In the genomic region with DNA sequence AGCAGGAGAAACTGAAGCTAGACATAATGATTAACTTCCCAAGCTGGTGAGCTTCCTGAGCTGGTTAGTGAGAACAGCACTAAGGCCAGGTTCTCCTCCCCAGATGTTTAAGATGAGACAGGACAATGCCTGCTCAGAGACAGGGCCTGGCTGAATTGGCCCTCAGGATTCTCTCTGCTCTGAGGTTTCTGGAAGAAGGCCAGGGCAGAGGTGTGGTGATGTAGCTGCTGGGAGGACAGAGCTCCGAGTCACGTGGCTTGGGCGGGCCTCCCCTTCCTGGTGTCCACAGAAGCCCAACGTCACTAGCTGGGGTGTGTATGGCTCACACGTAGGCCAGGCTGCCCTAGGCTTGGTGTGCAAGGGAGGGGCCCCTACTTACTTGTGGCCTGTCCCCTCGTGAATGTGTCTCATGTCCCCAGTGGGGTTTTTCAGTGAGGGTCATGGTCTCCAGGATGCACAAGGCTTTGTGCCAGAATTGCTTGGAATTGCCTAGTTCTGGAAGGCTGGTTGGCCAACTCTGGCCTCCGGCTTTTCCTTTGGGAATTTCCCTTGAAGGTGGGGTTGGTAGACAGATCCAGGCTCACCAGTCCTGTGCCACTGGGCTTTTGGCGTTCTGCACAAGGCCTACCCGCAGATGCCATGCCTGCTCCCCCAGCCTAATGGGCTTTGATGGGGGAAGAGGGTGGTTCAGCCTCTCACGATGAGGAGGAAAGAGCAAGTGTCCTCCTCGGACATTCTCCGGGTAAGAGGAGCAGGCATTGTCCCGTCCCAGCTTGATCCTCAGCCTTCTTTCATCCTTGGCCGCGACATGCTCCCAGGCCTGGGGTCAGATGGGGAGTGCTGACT, we compare ENCODE assay signal across 9 cellular contexts. TPM values are rescaled to one million over a fixed set of nuclear protein-coding genes. Genes with fewer than 3 reads are reported as not detected.
DNase-seq lines count a peak whose midpoint lies in the region; ATAC-seq and TF ChIP-seq lines count a peak whose summit lies in the region.
"Had no signal": no experiment of that assay in that cellular context is flagged by ENCODE, and none has a peak within 500 bp of the region (broad histone marks: within the 10 kb centered on the region; RNA-seq: fewer than 3 reads in every experiment).

No MANE protein-coding gene starts in this region.

- no peaks in the 10 kb centered on the region for H3K27me3 Mint-ChIP-seq in activated CD4-positive, alpha-beta memory T cell treated with anti-CD3 and anti-CD28 coated beads for 36 hours
- H3K27me3 Mint-ChIP-seq in GM23338 (ENCODE audit: insufficient read depth, low read depth, poor library complexity), result peaks cover 22% of the 10 kb centered on the region

- intact Hi-C loops in activated CD4-positive, alpha-beta memory T cell treated with anti-CD3 and anti-CD28 coated beads for 36 hours (cut with micrococcal nuclease), result loop anchor here (1.0 to 5.0 kb wide), 2 partner anchors 12 to 419 kb away; no protein-coding TSS in a partner anchor
- intact Hi-C loops in left cardiac atrium (cut with DNase I), result no loop called here

- no peak overlapping the region for H3K27ac ChIP-seq in GM23338 (ENCODE audit: low read depth)
- H3K27ac ChIP-seq: SK-N-MC had no signal

- no peaks in the 10 kb centered on the region for H3K9me2 ChIP-seq in GM23338 (ENCODE audit: insufficient read depth)

- H3K4me2 ChIP-seq in GM23338, result no peak overlapping the region

- POLR2A ChIA-PET in activated CD4-positive, alpha-beta memory T cell treated with anti-CD3 and anti-CD28 coated beads for 36 hours (lab: Charles Lee), result interaction anchor here (0.7 to 7.9 kb wide), 4 partner anchors 15 to 48 kb away, joined by 4 to 123 read pairs (median 43); a partner anchor contains a TSS

- no peaks in the 10 kb centered on the region for H4K20me1 ChIP-seq in GM23338 (replicated peaks; ENCODE audit: insufficient read depth)

- H3K4me3 Mint-ChIP-seq in activated CD4-positive, alpha-beta memory T cell treated with anti-CD3 and anti-CD28 coated beads for 36 hours, result peak overlapping the region; percentile 78
- H3K4me3 Mint-ChIP-seq in GM23338, result no peak overlapping the region

- no peaks in the 10 kb centered on the region for H3K36me3 ChIP-seq in GM23338 (ENCODE audit: insufficient read depth)

- peaks cover 31% of the 10 kb centered on the region for H3K36me3 Mint-ChIP-seq in activated CD4-positive, alpha-beta memory T cell treated with anti-CD3 and anti-CD28 coated beads for 36 hours
- H3K36me3 Mint-ChIP-seq in GM23338 (ENCODE audit: low read depth), result no peaks in the 10 kb centered on the region

- no peaks in the 10 kb centered on the region for H3K4me1 ChIP-seq in GM23338 (ENCODE audit: insufficient read depth)

- H3K27ac Mint-ChIP-seq in activated CD4-positive, alpha-beta memory T cell treated with anti-CD3 and anti-CD28 coated beads for 36 hours, result peak overlapping the region; percentile 98
- H3K27ac Mint-ChIP-seq in GM23338, result no peak overlapping the region

- ATAC-seq in GM21529 (IDR thresholded peaks at IDR 0.05; ENCODE audit: unreplicated experiment) (peak; percentile 57), left cardiac atrium (peak; percentile 34 to 85), GM23338 (no peak)

- H3K79me2 ChIP-seq in GM23338 (replicated peaks; ENCODE audit: insufficient read depth), result no peaks in the 10 kb centered on the region

- CTCF ChIA-PET in activated CD4-positive, alpha-beta memory T cell treated with anti-CD3 and anti-CD28 coated beads for 36 hours (lab: Charles Lee), result interaction anchor here (0.8 to 8.6 kb wide), 10 partner anchors 12 to 110 kb away, joined by 3 to 60 read pairs (median 8); a partner anchor contains a TSS

- DNase-seq in GM12864 (ENCODE audit: low read depth) (peak; percentile 62), HUDEP-2 (lab: John Stamatoyannopoulos, UW; ENCODE audit: unreplicated experiment in 76 of 76) (peak in 74 of 76 experiments; percentile 4 to 86 (median 66)), left cardiac atrium (peak; percentile 86), GM23338 (ENCODE audit: low spot score) (no peak), NCI-H2196 treated with DMSO at 0.1 percent for 48 hours (lab: John Stamatoyannopoulos, UW; ENCODE audit: unreplicated experiment) (no peak)
- DNase-seq in activated CD4-positive, alpha-beta memory T cell treated with anti-CD3 and anti-CD28 coated beads for 36 hours, result peak; percentile 90
- peak; percentile 43 to 60 (median 46) for DNase-seq in stimulated activated CD4-positive, alpha-beta T cell treated with anti-CD3 and anti-CD28 coated beads, TNF-alpha, amount 100 ng/mL, for 48 hours (ENCODE audit: low read depth in 3 of 3)

- peaks cover 19% of the 10 kb centered on the region for H3K27me3 ChIP-seq in GM23338 (ENCODE audit: insufficient read depth)

- no peaks in the 10 kb centered on the region for H3K9me3 Mint-ChIP-seq in activated CD4-positive, alpha-beta memory T cell treated with anti-CD3 and anti-CD28 coated beads for 36 hours
- H3K9me3 Mint-ChIP-seq in GM23338, result no peaks in the 10 kb centered on the region

- TF ChIP-seq CTCF in GM12864 (IDR thresholded peaks at IDR 0.05; ENCODE audit: low read depth, low read length, missing control alignments) (no peak), GM23338 (conservative IDR thresholded peaks at IDR 0.05; ENCODE audit: low read depth in 2 of 2) (no peak)

- H3K4me1 Mint-ChIP-seq in activated CD4-positive, alpha-beta memory T cell treated with anti-CD3 and anti-CD28 coated beads for 36 hours (ENCODE audit: low read depth), result peaks cover 89% of the 10 kb centered on the region
- H3K4me1 Mint-ChIP-seq in GM23338, result peaks cover 3% of the 10 kb centered on the region

- no peaks in the 10 kb centered on the region for H3F3A ChIP-seq in GM23338 (replicated peaks; ENCODE audit: low read depth)

- no peak overlapping the region for H2AFZ ChIP-seq in GM23338

- H3K4me3 ChIP-seq in GM12864 (ENCODE audit: low read depth, low read length) (no peak overlapping the region), GM23338 (no peak overlapping the region)
- H3K4me3 ChIP-seq: SK-N-MC had no signal

TF ChIP-seq in GM23338, 12 proteins besides CTCF, POLR2A, EP300 and RAD21 (continues in another document):
- TF ChIP-seq EZH2phosphoT487 (IDR thresholded peaks at IDR 0.05; ENCODE audit: unreplicated experiment), result no peak
- TF ChIP-seq, protein P1, sequence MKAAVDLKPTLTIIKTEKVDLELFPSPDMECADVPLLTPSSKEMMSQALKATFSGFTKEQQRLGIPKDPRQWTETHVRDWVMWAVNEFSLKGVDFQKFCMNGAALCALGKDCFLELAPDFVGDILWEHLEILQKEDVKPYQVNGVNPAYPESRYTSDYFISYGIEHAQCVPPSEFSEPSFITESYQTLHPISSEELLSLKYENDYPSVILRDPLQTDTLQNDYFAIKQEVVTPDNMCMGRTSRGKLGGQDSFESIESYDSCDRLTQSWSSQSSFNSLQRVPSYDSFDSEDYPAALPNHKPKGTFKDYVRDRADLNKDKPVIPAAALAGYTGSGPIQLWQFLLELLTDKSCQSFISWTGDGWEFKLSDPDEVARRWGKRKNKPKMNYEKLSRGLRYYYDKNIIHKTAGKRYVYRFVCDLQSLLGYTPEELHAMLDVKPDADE (IDR thresholded peaks at IDR 0.05), result no peak

RNA-seq across cellular contexts. Expression of a gene that starts 3.4 kb away (rescaled TPM):
- total RNA-seq in activated CD4-positive, alpha-beta memory T cell treated with anti-CD3 and anti-CD28 coated beads for 36 hours, result 10 to 100 TPM; 17.9 to 18.7 TPM
- total RNA-seq in left cardiac atrium, result 1 to 10 TPM; 1.3 to 1.4 TPM
- total RNA-seq in GM23338 (2014; rRNA removed; shearing (Covaris generic)), result 0.66 and 3.3 TPM in 2 replicates
- polyA plus RNA-seq in GM23338 (2016; fragmentation: Nextera tagmentation; extraction: Ambion mirVana), result 0.12 and 0.27 TPM in 2 replicates

RNA-seq across cellular contexts. Expression of a gene that starts 15.7 kb away (rescaled TPM):
- 10 to 100 TPM; 55.4 to 56.9 TPM for total RNA-seq in activated CD4-positive, alpha-beta memory T cell treated with anti-CD3 and anti-CD28 coated beads for 36 hours
- 1 to 10 TPM; 1.2 to 2.0 TPM for total RNA-seq in left cardiac atrium
- total RNA-seq in GM23338 (2014; rRNA removed; shearing (Covaris generic)), result not detected in 2 replicates
- polyA plus RNA-seq in GM23338 (2016; fragmentation: Nextera tagmentation; extraction: Ambion mirVana), result not detected in 2 replicates

RNA-seq across cellular contexts. Expression of a gene that starts 45.1 kb away (rescaled TPM):
- 100 to 1,000 TPM; 133 to 135 TPM for total RNA-seq in activated CD4-positive, alpha-beta memory T cell treated with anti-CD3 and anti-CD28 coated beads for 36 hours
- total RNA-seq in left cardiac atrium, result 10 to 100 TPM; 26.7 to 29.6 TPM
- 17.4 and 30.9 TPM in 2 replicates for total RNA-seq in GM23338 (2014; rRNA removed; shearing (Covaris generic))
- 5.7 and 6.9 TPM in 2 replicates for polyA plus RNA-seq in GM23338 (2016; fragmentation: Nextera tagmentation; extraction: Ambion mirVana)

Comparison
In these comparisons a context has a peak if more than half of its experiments do, and no peak if none do; other contexts are left out.
1. DNase-seq: peak in GM12864 (single experiment), HUDEP-2 (74 of 76), activated CD4-positive, alpha-beta memory T cell treated with anti-CD3 and anti-CD28 coated beads for 36 hours (single experiment), left cardiac atrium (single experiment) and stimulated activated CD4-positive, alpha-beta T cell treated with anti-CD3 and anti-CD28 coated beads, TNF-alpha, amount 100 ng/mL, for 48 hours (3 of 3); none in GM23338 (single experiment) and NCI-H2196 treated with DMSO at 0.1 percent for 48 hours (single experiment).
2. RNA of a gene that starts 15.7 kb away (total RNA-seq): 55.4 to 56.9 TPM in activated CD4-positive, alpha-beta memory T cell treated with anti-CD3 and anti-CD28 coated beads for 36 hours; 1.2 to 2.0 TPM in left cardiac atrium and not detected in GM23338; every median in the first group is over 10 times any median in the second.